Comparison of ENCODE assay signal across 23 cellular contexts in the genomic region with DNA sequence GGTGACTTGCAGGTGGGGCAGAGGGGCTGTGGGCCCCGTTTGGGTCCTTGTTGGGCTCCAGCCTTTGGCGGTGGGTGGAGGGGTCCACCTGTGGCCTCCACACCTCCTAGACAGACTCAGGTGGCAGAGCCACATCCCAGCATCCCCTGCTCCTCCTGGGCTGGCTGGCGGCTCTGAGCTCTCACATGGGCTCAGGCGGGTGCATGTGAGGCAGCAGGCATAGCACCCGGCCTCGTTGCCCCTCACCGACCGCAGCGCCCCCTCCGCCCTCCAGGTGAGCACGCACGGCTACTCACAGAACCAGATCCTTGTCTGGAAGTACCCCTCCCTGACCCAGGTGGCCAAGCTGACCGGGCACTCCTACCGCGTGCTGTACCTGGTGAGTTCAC. TPM values are rescaled to one million over a fixed set of nuclear protein-coding genes. Genes with fewer than 3 reads are reported as not detected.
DNase-seq lines count a peak whose midpoint lies in the region; ATAC-seq, FAIRE-seq and TF ChIP-seq lines count a peak whose summit lies in the region.
"Had no signal": no experiment of that assay in that cellular context is flagged by ENCODE, and none has a peak within 500 bp of the region (broad histone marks: within the 10 kb centered on the region; RNA-seq: fewer than 3 reads in every experiment).

No MANE protein-coding gene starts in this region.

- H3K4me1 ChIP-seq in HEK293 (ENCODE audit: control insufficient read depth, insufficient read depth, low read length): no peaks in the 10 kb centered on the region
- peaks cover 0 to 35% of the 10 kb centered on the region in 2 experiments; a peak in 2 of 5 replicates for H3K4me1 ChIP-seq in K562 (replicated peaks in 1 of 2; ENCODE audit: control insufficient read depth in 2 of 2, insufficient read depth in 2 of 2, low read length in 2 of 2)
- no peaks in the 10 kb centered on the region for H3K4me1 ChIP-seq in neuronal stem cell (ENCODE audit: control insufficient read depth in 2 of 2, insufficient read depth in 1 of 2, low read depth in 1 of 2, low read length in 2 of 2)
- H3K4me1 ChIP-seq in SJCRH30: no peaks in the 10 kb centered on the region
- H3K4me1 ChIP-seq in vagina: peaks cover 11% of the 10 kb centered on the region

- H3K79me1 ChIP-seq in neuronal stem cell (ENCODE audit: low read depth, low read length): peaks cover 4% of the 10 kb centered on the region

- no peak for ATAC-seq in K562
- ATAC-seq: GM12878, HCT116 had no signal

- no peak overlapping the region for H3K4me3 ChIP-seq in HEK293 (ENCODE audit: low read depth, low read length)
- H3K4me3 ChIP-seq in K562: no peak overlapping the region
- no peak overlapping the region for H3K4me3 ChIP-seq in neuronal stem cell (ENCODE audit: low read length in 2 of 2)
- H3K4me3 ChIP-seq in SJCRH30: no peak overlapping the region
- H3K4me3 ChIP-seq in vagina: no peak overlapping the region
- H3K4me3 ChIP-seq: BLaER1 treated with 17β-estradiol and CSF1 and Interleukin-3, amounts not matched to agents 10 nM and 100 nM; GM12878; GM23248 had no signal

- TF ChIP-seq POLR2A in K562 (conservative IDR thresholded peaks at IDR 0.05) (no peak), vagina (IDR thresholded peaks at IDR 0.05) (no peak)

- H3K27ac ChIP-seq in HEK293 (ENCODE audit: extremely low read depth, low read depth, low read length): no peak overlapping the region
- H3K27ac ChIP-seq in K562 (ENCODE audit: extremely low read depth, low read depth, low read length): no peak overlapping the region
- H3K27ac ChIP-seq in neuronal stem cell (replicated peaks; ENCODE audit: low read length): no peak overlapping the region
- no peak overlapping the region for H3K27ac ChIP-seq in SJCRH30
- H3K27ac ChIP-seq in vagina: no peak overlapping the region
- H3K27ac ChIP-seq: BLaER1 treated with 17β-estradiol and CSF1 and Interleukin-3, amounts not matched to agents 10 nM and 100 nM; GM23248 had no signal

- peaks cover 5% of the 10 kb centered on the region; the same call in 1 of the 2 replicates for H4K20me1 ChIP-seq in K562 (replicated peaks; ENCODE audit: control insufficient read depth, insufficient read depth, low read length)

- H4K91ac ChIP-seq in neuronal stem cell (ENCODE audit: low read depth, low read length, poor library complexity): no peak overlapping the region

- BruUV-seq in K562 (replicated peaks; lab: Mats Ljungman, UMichigan): no TSS peak

- POLR2A ChIA-PET in HEK293 (lab: Yijun Ruan, JAX): no interaction called here
- POLR2A ChIA-PET in K562 (lab: Yijun Ruan, JAX): interaction anchor here (1.0 kb wide), 1 partner anchor 12 kb away, joined by 3 read pairs; no protein-coding TSS in a partner anchor

- H2BK12ac ChIP-seq in neuronal stem cell (ENCODE audit: low read length): no peak overlapping the region

- H3K9ac ChIP-seq in K562 (ENCODE audit: insufficient read depth in 1 of 2, low read depth in 2 of 2, low read length in 2 of 2) (no peak overlapping the region), neuronal stem cell (ENCODE audit: low read depth, low read length, poor library complexity) (no peak overlapping the region)
- H3K9ac ChIP-seq: GM23248 had no signal

- H3K9me3 ChIP-seq in HEK293 (ENCODE audit: control insufficient read depth, insufficient read depth, low read depth, low read length): no peaks in the 10 kb centered on the region
- no peaks in the 10 kb centered on the region for H3K9me3 ChIP-seq in K562 (replicated peaks; ENCODE audit: control insufficient read depth, insufficient read depth, low read depth, low read length)
- no peaks in the 10 kb centered on the region for H3K9me3 ChIP-seq in neuronal stem cell (replicated peaks in 1 of 2; ENCODE audit: control insufficient read depth in 2 of 2, insufficient read depth in 1 of 2, low read depth in 1 of 2, low read length in 2 of 2)
- no peaks in the 10 kb centered on the region for H3K9me3 ChIP-seq in SJCRH30 (replicated peaks)
- no peaks in the 10 kb centered on the region for H3K9me3 ChIP-seq in vagina
- H3K9me3 ChIP-seq: BLaER1 treated with 17β-estradiol and CSF1 and Interleukin-3, amounts not matched to agents 10 nM and 100 nM had no signal

- peak overlapping the region; percentile 20 for H3K23ac ChIP-seq in neuronal stem cell (ENCODE audit: low read depth, low read length, poor library complexity)

- no peak overlapping the region for H3K18ac ChIP-seq in neuronal stem cell (ENCODE audit: low read length)

- intact Hi-C loops in K562 (cut with micrococcal nuclease): no loop called here
- intact Hi-C loops in vagina (cut with DNase I): no loop called here

- TF ChIP-seq CTCF in HEK293 (tag by site-specific recombination; IDR thresholded peaks at IDR 0.05) (no peak), K562 (IDR thresholded peaks at IDR 0.05 in 2 of 3, conservative IDR thresholded peaks at IDR 0.05 in 1 of 3; ENCODE audit: insufficient read depth in 2 of 3, low read depth in 1 of 3, low read length in 3 of 3) (no peak), vagina (IDR thresholded peaks at IDR 0.05) (no peak)

- FAIRE-seq in K562 (lab: Jason Lieb, UNC): no peak
- FAIRE-seq: A204.1, D721Med, GM12878, GM19239 had no signal

- H3K36me3 ChIP-seq in HEK293 (ENCODE audit: control insufficient read depth in 2 of 2, insufficient read depth in 1 of 2, low read length in 2 of 2): peaks cover 0 to 73% of the 10 kb centered on the region in 2 experiments; a peak in 2 of 3 replicates
- peaks cover 58% of the 10 kb centered on the region; the same call in 2 of the 3 replicates for H3K36me3 ChIP-seq in K562 (ENCODE audit: control insufficient read depth, insufficient read depth, low read length)
- peaks cover 49 to 81% of the 10 kb centered on the region in 2 donors for H3K36me3 ChIP-seq in neuronal stem cell (replicated peaks in 1 of 2; ENCODE audit: control insufficient read depth in 2 of 2, insufficient read depth in 2 of 2, low read length in 2 of 2)
- peaks cover 25% of the 10 kb centered on the region; the same call in 1 of the 2 replicates for H3K36me3 ChIP-seq in SJCRH30
- peaks cover 0 to 55% of the 10 kb centered on the region in 2 donors for H3K36me3 ChIP-seq in vagina

- H2BK120ac ChIP-seq in neuronal stem cell (ENCODE audit: low read depth, low read length): no peak overlapping the region

- H2BK15ac ChIP-seq in neuronal stem cell (ENCODE audit: low read length): no peak overlapping the region

- H3K79me2 ChIP-seq in K562 (ENCODE audit: control insufficient read depth, insufficient read depth, low read length): no peaks in the 10 kb centered on the region

- H3K14ac ChIP-seq in neuronal stem cell (ENCODE audit: low read length): no peak overlapping the region

- H3K4ac ChIP-seq in neuronal stem cell (ENCODE audit: low read length): no peak overlapping the region

- DNase-seq in K562 (ENCODE audit: extremely low read depth in 1 of 4, low spot score in 3 of 4): no peak
- no peak for DNase-seq in neuronal stem cell (ENCODE audit: low spot score)
- no peak for DNase-seq in RKO (ENCODE audit: low spot score)
- no peak for DNase-seq in SJCRH30
- DNase-seq in vagina (ENCODE audit: extremely low spot score in 2 of 2): no peak
- DNase-seq: CD4-positive, alpha-beta T cell; CD8-positive, alpha-beta memory T cell; DMS 273 treated with DMSO at 0.1 percent for 48 hours; DMS79; EL; GDM1; GM23248; H9 had no signal

- H3K27me3 ChIP-seq in K562 (ENCODE audit: control insufficient read depth in 2 of 2, insufficient read depth in 2 of 2, low read length in 2 of 2) (no peaks in the 10 kb centered on the region), neuronal stem cell (ENCODE audit: control insufficient read depth in 3 of 3, insufficient read depth in 3 of 3, low read depth in 1 of 3, low read length in 3 of 3) (no peaks in the 10 kb centered on the region), SJCRH30 (no peaks in the 10 kb centered on the region), vagina (no peaks in the 10 kb centered on the region)
- H3K27me3 ChIP-seq: BLaER1 treated with 17β-estradiol and CSF1 and Interleukin-3, amounts not matched to agents 10 nM and 100 nM had no signal

- H3K4me2 ChIP-seq in K562 (ENCODE audit: insufficient read depth, low read length) (no peak overlapping the region), neuronal stem cell (ENCODE audit: insufficient read depth, low read length, poor library complexity, severe bottlenecking) (no peak overlapping the region)

- TF ChIP-seq RAD21 in K562 (CRISPR knock-in tag; conservative IDR thresholded peaks at IDR 0.05 in 1 of 2, IDR thresholded peaks at IDR 0.05 in 1 of 2): no peak

- 91% methylated on average over 15 of the region's 15 CpGs for WGBS in K562 (ENCODE audit: insufficient coverage, low coverage, missing lambda C conversion rate)
- WGBS in neuronal stem cell (ENCODE audit: extremely low coverage in 2 of 2, insufficient read length in 2 of 2, insufficient replicate concordance in 1 of 2), 2 donors: no CpG with 5 or more reads among the region's 15 CpGs

- no peak overlapping the region for H2BK5ac ChIP-seq in neuronal stem cell (ENCODE audit: low read length)

- in situ Hi-C loops in K562 (cut with MboI): no loop called here

- H3K9me1 ChIP-seq in K562 (ENCODE audit: control insufficient read depth, insufficient read depth, low read length): peaks cover 2% of the 10 kb centered on the region

- H2AK5ac ChIP-seq in neuronal stem cell (ENCODE audit: low read depth, low read length): no peak overlapping the region

- H2AFZ ChIP-seq in K562 (ENCODE audit: low read depth, low read length): no peak overlapping the region
- no peak overlapping the region for H2AFZ ChIP-seq in neuronal stem cell (ENCODE audit: low read length)
- H2AFZ ChIP-seq: GM23248 had no signal

- CTCF ChIA-PET in HEK293 (lab: Yijun Ruan, JAX): interaction anchor here (0.6 kb wide), 1 partner anchor 30 kb away, joined by 3 read pairs; no protein-coding TSS in a partner anchor
- CTCF ChIA-PET in K562 (lab: Yijun Ruan, JAX; ENCODE audit: low intra/inter-chr PET ratio): interaction anchor here (0.5 kb wide), 1 partner anchor 163 kb away, joined by 3 read pairs; no protein-coding TSS in a partner anchor

- H4K8ac ChIP-seq in neuronal stem cell (ENCODE audit: low read depth, low read length): no peak overlapping the region

- no peak for TF ChIP-seq EP300 in K562 (IDR thresholded peaks at IDR 0.05; ENCODE audit: low read length)

RNA-seq across cellular contexts. Expression of gene TEKTIP1, which starts 6.0 kb away (rescaled TPM):
- total RNA-seq in K562 (2011; cell fraction: chromatin; rRNA removed; ENCODE audit: low replicate concordance): not detected in 2 replicates
- total RNA-seq in K562 (2011; cell fraction: nucleolus; rRNA removed): not detected in 2 replicates
- total RNA-seq in K562 (2011; cell fraction: nucleoplasm; rRNA removed): not detected in 2 replicates
- not detected in 2 replicates for total RNA-seq in K562 (2014; rRNA removed)
- total RNA-seq in K562 (2014; rRNA removed; fragmentation: Illumina TruSeq; extraction: Trizol): not detected in 2 replicates
- 0.26 TPM in 1 of 2 replicates, not detected in the other for total RNA-seq in K562 (2015; rRNA removed; fragmentation: Illumina TruSeq; extraction: Trizol)
- total RNA-seq in K562 (2021): 0.29 and 0.66 TPM in 2 replicates
- polyA plus RNA-seq in K562 (2011; rRNA removed): not detected in 2 replicates
- polyA plus RNA-seq in K562 (2011; cell fraction: cytosol; rRNA removed): not detected in 2 replicates
- polyA plus RNA-seq in K562 (2011; cell fraction: nucleus; rRNA removed): 0.53 TPM in 1 of 2 replicates, not detected in the other
- polyA plus RNA-seq in K562 (2012): 0.44 and 0.68 TPM in 2 replicates
- polyA plus RNA-seq in K562 (2014; fragmentation: Illumina TruSeq; extraction: Trizol): not detected in 2 replicates
- polyA plus RNA-seq in K562 (2014; fragmentation: Nextera tagmentation; extraction: Ambion mirVana): not detected
- not detected in 2 replicates for polyA plus RNA-seq in K562 (2014; rRNA removed)
- polyA minus RNA-seq in K562 (2011; rRNA and poly(A)+ RNA removed): not detected in 2 replicates
- not detected in 2 replicates for polyA minus RNA-seq in K562 (2011; cell fraction: cytosol; rRNA and poly(A)+ RNA removed)
- not detected in 2 replicates for polyA minus RNA-seq in K562 (2011; cell fraction: nucleus; rRNA and poly(A)+ RNA removed)
- polyA plus RNA-seq in neuronal stem cell (2013, experiment 1 of 2): 0.07 TPM
- polyA plus RNA-seq in neuronal stem cell (2013, experiment 2 of 2): 0.07 TPM
- total RNA-seq in SJCRH30 (2014; rRNA removed; shearing (Covaris generic)): not detected in 2 replicates
- not detected for total RNA-seq in vagina
- total RNA-seq: GM23248, H4 had no signal
- polyA plus RNA-seq: AG04450, CD14-positive monocyte, GM23248 had no signal

RNA-seq across cellular contexts. Expression of gene MFSD12, which starts 24.4 kb away (rescaled TPM):
- total RNA-seq in K562 (2011; cell fraction: chromatin; rRNA removed; ENCODE audit: low replicate concordance): 80.9 and 267 TPM in 2 replicates
- 253 and 311 TPM in 2 replicates for total RNA-seq in K562 (2011; cell fraction: nucleolus; rRNA removed)
- 151 and 160 TPM in 2 replicates for total RNA-seq in K562 (2011; cell fraction: nucleoplasm; rRNA removed)
- 99.9 and 103 TPM in 2 replicates for total RNA-seq in K562 (2014; rRNA removed)
- 18.8 and 21.5 TPM in 2 replicates for total RNA-seq in K562 (2014; rRNA removed; fragmentation: Illumina TruSeq; extraction: Trizol)
- total RNA-seq in K562 (2015; rRNA removed; fragmentation: Illumina TruSeq; extraction: Trizol): 34.8 and 40.7 TPM in 2 replicates
- total RNA-seq in K562 (2021): 110 and 112 TPM in 2 replicates
- 31.8 and 53.9 TPM in 2 replicates for polyA plus RNA-seq in K562 (2011; rRNA removed)
- 48.2 and 140 TPM in 2 replicates for polyA plus RNA-seq in K562 (2011; cell fraction: cytosol; rRNA removed)
- polyA plus RNA-seq in K562 (2011; cell fraction: nucleus; rRNA removed): 127 and 224 TPM in 2 replicates
- polyA plus RNA-seq in K562 (2012): 63.5 and 81.8 TPM in 2 replicates
- 28.2 and 63.0 TPM in 2 replicates for polyA plus RNA-seq in K562 (2014; fragmentation: Illumina TruSeq; extraction: Trizol)
- polyA plus RNA-seq in K562 (2014; fragmentation: Nextera tagmentation; extraction: Ambion mirVana): 1 to 10 TPM in 1 of 2 experiments, under 1 TPM in 1; 0.69 to 1.7 TPM
- 79.9 and 80.7 TPM in 2 replicates for polyA plus RNA-seq in K562 (2014; rRNA removed)
- polyA minus RNA-seq in K562 (2011; rRNA and poly(A)+ RNA removed): 19.6 and 27.4 TPM in 2 replicates
- 64.0 and 66.5 TPM in 2 replicates for polyA minus RNA-seq in K562 (2011; cell fraction: cytosol; rRNA and poly(A)+ RNA removed)
- 38.5 and 38.8 TPM in 2 replicates for polyA minus RNA-seq in K562 (2011; cell fraction: nucleus; rRNA and poly(A)+ RNA removed)
- 27.9 TPM for polyA plus RNA-seq in neuronal stem cell (2013, experiment 1 of 2)
- polyA plus RNA-seq in neuronal stem cell (2013, experiment 2 of 2): 25.3 TPM
- total RNA-seq in SJCRH30 (2014; rRNA removed; shearing (Covaris generic)): 54.6 and 57.1 TPM in 2 replicates
- total RNA-seq in vagina: 48.4 TPM

RNA-seq across cellular contexts. Expression of gene FZR1, which starts 26.9 kb away (rescaled TPM):
- 50.6 and 186 TPM in 2 replicates for total RNA-seq in K562 (2011; cell fraction: chromatin; rRNA removed; ENCODE audit: low replicate concordance)
- 95.1 and 105 TPM in 2 replicates for total RNA-seq in K562 (2011; cell fraction: nucleolus; rRNA removed)
- total RNA-seq in K562 (2011; cell fraction: nucleoplasm; rRNA removed): 50.0 and 65.9 TPM in 2 replicates
- total RNA-seq in K562 (2014; rRNA removed): 24.1 and 42.2 TPM in 2 replicates
- total RNA-seq in K562 (2014; rRNA removed; fragmentation: Illumina TruSeq; extraction: Trizol): 5.0 and 5.7 TPM in 2 replicates
- total RNA-seq in K562 (2015; rRNA removed; fragmentation: Illumina TruSeq; extraction: Trizol): 18.0 and 22.3 TPM in 2 replicates
- total RNA-seq in K562 (2021): 45.4 and 48.0 TPM in 2 replicates
- polyA plus RNA-seq in K562 (2011; rRNA removed): 22.2 and 37.4 TPM in 2 replicates
- 18.2 and 33.8 TPM in 2 replicates for polyA plus RNA-seq in K562 (2011; cell fraction: cytosol; rRNA removed)
- 112 and 152 TPM in 2 replicates for polyA plus RNA-seq in K562 (2011; cell fraction: nucleus; rRNA removed)
- polyA plus RNA-seq in K562 (2012): 39.8 and 40.4 TPM in 2 replicates
- 21.6 and 40.6 TPM in 2 replicates for polyA plus RNA-seq in K562 (2014; fragmentation: Illumina TruSeq; extraction: Trizol)
- under 1 TPM; 0.18 to 0.28 TPM for polyA plus RNA-seq in K562 (2014; fragmentation: Nextera tagmentation; extraction: Ambion mirVana)
- polyA plus RNA-seq in K562 (2014; rRNA removed): 23.6 and 30.6 TPM in 2 replicates
- polyA minus RNA-seq in K562 (2011; rRNA and poly(A)+ RNA removed): 6.9 and 8.2 TPM in 2 replicates
- 32.1 and 44.7 TPM in 2 replicates for polyA minus RNA-seq in K562 (2011; cell fraction: cytosol; rRNA and poly(A)+ RNA removed)
- polyA minus RNA-seq in K562 (2011; cell fraction: nucleus; rRNA and poly(A)+ RNA removed): 18.8 and 33.2 TPM in 2 replicates
- polyA plus RNA-seq in neuronal stem cell (2013, experiment 1 of 2): 41.4 TPM
- polyA plus RNA-seq in neuronal stem cell (2013, experiment 2 of 2): 37.0 TPM
- total RNA-seq in SJCRH30 (2014; rRNA removed; shearing (Covaris generic)): 31.4 and 31.8 TPM in 2 replicates
- 29.2 TPM for total RNA-seq in vagina

RNA-seq across cellular contexts. Expression of gene DOHH, which starts 32.5 kb away (rescaled TPM):
- 1.7 and 7.3 TPM in 2 replicates for total RNA-seq in K562 (2011; cell fraction: chromatin; rRNA removed; ENCODE audit: low replicate concordance)
- 15.4 and 16.5 TPM in 2 replicates for total RNA-seq in K562 (2011; cell fraction: nucleolus; rRNA removed)
- 6.7 and 6.9 TPM in 2 replicates for total RNA-seq in K562 (2011; cell fraction: nucleoplasm; rRNA removed)
- total RNA-seq in K562 (2014; rRNA removed) (47.2 and 58.7 TPM in 2 replicates), K562 (2014; rRNA removed; fragmentation: Illumina TruSeq; extraction: Trizol) (1.1 and 1.8 TPM in 2 replicates), K562 (2015; rRNA removed; fragmentation: Illumina TruSeq; extraction: Trizol) (10.4 and 10.6 TPM in 2 replicates), K562 (2021) (21.4 and 31.0 TPM in 2 replicates), vagina (15.0 TPM)
- polyA plus RNA-seq in K562 (2011; rRNA removed) (5.1 and 6.3 TPM in 2 replicates), K562 (2014; fragmentation: Illumina TruSeq; extraction: Trizol) (1.2 and 8.2 TPM in 2 replicates), K562 (2014; fragmentation: Nextera tagmentation; extraction: Ambion mirVana) (under 1 TPM; 0.14 to 0.15 TPM), K562 (2014; rRNA removed) (31.2 and 32.8 TPM in 2 replicates)
- polyA plus RNA-seq in K562 (2011; cell fraction: cytosol; rRNA removed): 7.6 and 28.6 TPM in 2 replicates
- polyA plus RNA-seq in K562 (2011; cell fraction: nucleus; rRNA removed): 4.8 and 12.7 TPM in 2 replicates
- polyA plus RNA-seq in K562 (2012): 15.9 and 28.3 TPM in 2 replicates
- polyA minus RNA-seq in K562 (2011; rRNA and poly(A)+ RNA removed): 1.1 and 2.0 TPM in 2 replicates
- 10.9 and 15.2 TPM in 2 replicates for polyA minus RNA-seq in K562 (2011; cell fraction: cytosol; rRNA and poly(A)+ RNA removed)
- 5.5 and 6.3 TPM in 2 replicates for polyA minus RNA-seq in K562 (2011; cell fraction: nucleus; rRNA and poly(A)+ RNA removed)
- polyA plus RNA-seq in neuronal stem cell (2013, experiment 1 of 2): 3.9 TPM
- polyA plus RNA-seq in neuronal stem cell (2013, experiment 2 of 2): 3.7 TPM
- total RNA-seq in SJCRH30 (2014; rRNA removed; shearing (Covaris generic)): 11.7 and 12.3 TPM in 2 replicates

RNA-seq across cellular contexts. Expression of gene HMG20B, which starts 39.7 kb away (rescaled TPM):
- 47.2 and 115 TPM in 2 replicates for total RNA-seq in K562 (2011; cell fraction: chromatin; rRNA removed; ENCODE audit: low replicate concordance)
- total RNA-seq in K562 (2011; cell fraction: nucleolus; rRNA removed): 85.8 and 97.1 TPM in 2 replicates
- total RNA-seq in K562 (2011; cell fraction: nucleoplasm; rRNA removed): 68.6 and 70.5 TPM in 2 replicates
- total RNA-seq in K562 (2014; rRNA removed) (137 and 148 TPM in 2 replicates), K562 (2014; rRNA removed; fragmentation: Illumina TruSeq; extraction: Trizol) (18.2 and 18.5 TPM in 2 replicates), K562 (2015; rRNA removed; fragmentation: Illumina TruSeq; extraction: Trizol) (37.6 and 38.6 TPM in 2 replicates), K562 (2021) (122 and 125 TPM in 2 replicates), vagina (92.8 TPM)
- polyA plus RNA-seq in K562 (2011; rRNA removed) (47.6 and 54.4 TPM in 2 replicates), K562 (2014; fragmentation: Illumina TruSeq; extraction: Trizol) (25.6 and 53.2 TPM in 2 replicates), K562 (2014; fragmentation: Nextera tagmentation; extraction: Ambion mirVana) (under 1 TPM; 0.35 to 0.78 TPM), K562 (2014; rRNA removed) (159 and 172 TPM in 2 replicates)
- 49.5 and 107 TPM in 2 replicates for polyA plus RNA-seq in K562 (2011; cell fraction: cytosol; rRNA removed)
- 169 and 253 TPM in 2 replicates for polyA plus RNA-seq in K562 (2011; cell fraction: nucleus; rRNA removed)
- 75.9 and 122 TPM in 2 replicates for polyA plus RNA-seq in K562 (2012)
- 8.0 and 11.1 TPM in 2 replicates for polyA minus RNA-seq in K562 (2011; rRNA and poly(A)+ RNA removed)
- 24.4 and 30.8 TPM in 2 replicates for polyA minus RNA-seq in K562 (2011; cell fraction: cytosol; rRNA and poly(A)+ RNA removed)
- polyA minus RNA-seq in K562 (2011; cell fraction: nucleus; rRNA and poly(A)+ RNA removed): 24.4 and 30.4 TPM in 2 replicates
- polyA plus RNA-seq in neuronal stem cell (2013, experiment 1 of 2): 76.9 TPM
- 73.8 TPM for polyA plus RNA-seq in neuronal stem cell (2013, experiment 2 of 2)
- 45.0 and 48.0 TPM in 2 replicates for total RNA-seq in SJCRH30 (2014; rRNA removed; shearing (Covaris generic))
